ENCODE assay signal across 1 cellular context in genomic region chr15:70196314-70197291, GRCh38.
TF ChIP-seq lines count a peak whose summit lies in the region.

No MANE protein-coding gene starts in this region.

TF ChIP-seq in HepG2, 621 proteins besides CTCF, POLR2A, EP300 and RAD21 (continued from another document and continues in another):
- TF ChIP-seq FOXJ3 (CRISPR knock-in tag; IDR thresholded peaks at IDR 0.05; ENCODE audit: borderline replicate concordance) (no peak; the same call in 1 of the 2 replicates), ZNF407 (CRISPR knock-in tag; IDR thresholded peaks at IDR 0.05; ENCODE audit: not compliant biosample characterization) (no peak), ZSCAN22 (CRISPR knock-in tag; IDR thresholded peaks at IDR 0.05) (no peak), REPIN1 (CRISPR knock-in tag; IDR thresholded peaks at IDR 0.05; ENCODE audit: borderline replicate concordance, low read depth) (no peak), MNT (IDR thresholded peaks at IDR 0.05) (no peak), NKX3-1 (CRISPR knock-in tag; IDR thresholded peaks at IDR 0.05) (no peak), DNMT1 (CRISPR knock-in tag; IDR thresholded peaks at IDR 0.05) (no peak), BCL6 (CRISPR knock-in tag; IDR thresholded peaks at IDR 0.05) (peak; percentile 53), NFE2L1 (CRISPR knock-in tag; IDR thresholded peaks at IDR 0.05; ENCODE audit: borderline replicate concordance) (no peak), ATF1 (CRISPR knock-in tag; IDR thresholded peaks at IDR 0.05) (peak; percentile 50), NONO (IDR thresholded peaks at IDR 0.05) (no peak), NONO (CRISPR knock-in tag; conservative IDR thresholded peaks at IDR 0.05) (peak; percentile 31; the same call in 1 of the 2 replicates), ZNF770 (CRISPR knock-in tag; IDR thresholded peaks at IDR 0.05) (no peak), SNRNP70 (IDR thresholded peaks at IDR 0.05; ENCODE audit: low read depth, low read length) (no peak), NFYB (CRISPR knock-in tag; IDR thresholded peaks at IDR 0.05) (no peak), ZNF318 (CRISPR knock-in tag; IDR thresholded peaks at IDR 0.05) (no peak), SRF (IDR thresholded peaks at IDR 0.05; ENCODE audit: low read depth, low read length) (no peak), LCORL (IDR thresholded peaks at IDR 0.05) (no peak), LCORL (CRISPR knock-in tag; IDR thresholded peaks at IDR 0.05) (no peak; the same call in none of the 2 replicates), GATA4 (IDR thresholded peaks at IDR 0.05; ENCODE audit: borderline replicate concordance, low read depth) (no peak; the same call in 1 of the 2 replicates), ZNF207 (IDR thresholded peaks at IDR 0.05; ENCODE audit: borderline replicate concordance) (no peak), ZNF781 (CRISPR knock-in tag; IDR thresholded peaks at IDR 0.05; ENCODE audit: borderline replicate concordance, not compliant biosample characterization) (no peak), ZNF276 (CRISPR knock-in tag; IDR thresholded peaks at IDR 0.05; ENCODE audit: low read depth) (no peak), ZNF609 (CRISPR knock-in tag; IDR thresholded peaks at IDR 0.05; ENCODE audit: borderline replicate concordance) (peak; percentile 53; the same call in 1 of the 2 replicates), CBX2 (IDR thresholded peaks at IDR 0.05; ENCODE audit: low read depth, low read length) (no peak), CBX2 (CRISPR knock-in tag; IDR thresholded peaks at IDR 0.05; ENCODE audit: low read depth) (no peak)
